In genomic region chr21:31181089-31181757, GRCh38 we compare ENCODE assay signal across 12 cellular contexts.
DNase-seq lines count a peak whose midpoint lies in the region; ATAC-seq and TF ChIP-seq lines count a peak whose summit lies in the region.
"Had no signal": no experiment of that assay in that cellular context is flagged by ENCODE, and none has a peak within 500 bp of the region (broad histone marks: within the 10 kb centered on the region; RNA-seq: fewer than 3 reads in every experiment).

No MANE protein-coding gene starts in this region.

- H3K9me3 Mint-ChIP-seq in GM23338 (no peaks in the 10 kb centered on the region), osteocyte (ENCODE audit: unreplicated experiment) (no peaks in the 10 kb centered on the region)
- no peaks in the 10 kb centered on the region for H3K9me3 Mint-ChIP-seq in activated CD8-positive, alpha-beta T cell treated with anti-CD3 and anti-CD28 coated beads, Interleukin-2, amount 10 ng/mL, durations not matched to agents 7 days and 5 days (ENCODE audit: insufficient read depth)
- H3K9me3 Mint-ChIP-seq: effector memory CD8-positive, alpha-beta T cell; mesothelial cell of epicardium had no signal

- no peak for TF ChIP-seq CTCF in GM23338 (conservative IDR thresholded peaks at IDR 0.05; ENCODE audit: low read depth in 2 of 2)
- no peak for TF ChIP-seq CTCF in osteocyte (IDR thresholded peaks at IDR 0.05)

- POLR2A ChIA-PET in activated CD8-positive, alpha-beta T cell treated with anti-CD3 and anti-CD28 coated beads, Interleukin-2, amount 10 ng/mL, durations not matched to agents 7 days and 5 days (lab: Charles Lee): interaction anchor here (0.6 to 2.4 kb wide), 9 partner anchors 11 to 413 kb away, joined by 3 to 12 read pairs (median 4); no protein-coding TSS in a partner anchor

- peaks cover 9% of the 10 kb centered on the region; the same call in 2 of the 3 replicates for H3K36me3 Mint-ChIP-seq in GM23338 (ENCODE audit: low read depth)
- peaks cover 29% of the 10 kb centered on the region for H3K36me3 Mint-ChIP-seq in activated CD8-positive, alpha-beta T cell treated with anti-CD3 and anti-CD28 coated beads, Interleukin-2, amount 10 ng/mL, durations not matched to agents 7 days and 5 days (ENCODE audit: low read depth)
- peaks cover 1% of the 10 kb centered on the region for H3K36me3 Mint-ChIP-seq in osteocyte (ENCODE audit: unreplicated experiment)

- no peak overlapping the region for H3K4me3 ChIP-seq in BLaER1 treated with 17β-estradiol and CSF1 and Interleukin-3, amounts not matched to agents 10 nM and 100 nM
- H3K4me3 ChIP-seq in GM23338: no peak overlapping the region
- H3K4me3 ChIP-seq: adrenal gland had no signal

- H3K27me3 Mint-ChIP-seq in GM23338 (ENCODE audit: insufficient read depth, low read depth, poor library complexity) (peaks cover 4% of the 10 kb centered on the region), osteocyte (ENCODE audit: unreplicated experiment) (no peaks in the 10 kb centered on the region)
- H3K27me3 Mint-ChIP-seq in activated CD8-positive, alpha-beta T cell treated with anti-CD3 and anti-CD28 coated beads, Interleukin-2, amount 10 ng/mL, durations not matched to agents 7 days and 5 days (ENCODE audit: low read depth): no peaks in the 10 kb centered on the region

- H3K4me2 ChIP-seq in BLaER1 treated with 17β-estradiol and CSF1 and Interleukin-3, amounts not matched to agents 10 nM and 100 nM: peak overlapping the region; percentile 41 to 78 (median 59)
- H3K4me2 ChIP-seq in GM23338: no peak overlapping the region

- peaks cover 36 to 72% (median 69%) of the 10 kb centered on the region in 10 experiments for H3K4me1 ChIP-seq in BLaER1 treated with 17β-estradiol and CSF1 and Interleukin-3, amounts not matched to agents 10 nM and 100 nM
- H3K4me1 ChIP-seq in GM23338 (ENCODE audit: insufficient read depth): peaks cover 6% of the 10 kb centered on the region; the same call in 1 of the 2 replicates

- no peaks in the 10 kb centered on the region for H3K9me3 ChIP-seq in BLaER1 treated with 17β-estradiol and CSF1 and Interleukin-3, amounts not matched to agents 10 nM and 100 nM (replicated peaks in 1 of 11)
- H3K9me3 ChIP-seq: adrenal gland had no signal

- no peaks in the 10 kb centered on the region for H3F3A ChIP-seq in GM23338 (replicated peaks; ENCODE audit: low read depth)

- CTCF ChIA-PET in activated CD8-positive, alpha-beta T cell treated with anti-CD3 and anti-CD28 coated beads, Interleukin-2, amount 10 ng/mL, durations not matched to agents 7 days and 5 days (lab: Charles Lee): interaction anchor here (0.7 to 6.5 kb wide), 34 partner anchors 9 to 411 kb away, joined by 3 to 68 read pairs (median 6); no protein-coding TSS in a partner anchor

- peaks cover 2% of the 10 kb centered on the region; the same call in 1 of the 3 replicates for H3K4me1 Mint-ChIP-seq in GM23338
- H3K4me1 Mint-ChIP-seq in activated CD8-positive, alpha-beta T cell treated with anti-CD3 and anti-CD28 coated beads, Interleukin-2, amount 10 ng/mL, durations not matched to agents 7 days and 5 days (ENCODE audit: low read depth): peaks cover 61% of the 10 kb centered on the region
- no peaks in the 10 kb centered on the region for H3K4me1 Mint-ChIP-seq in osteocyte (ENCODE audit: unreplicated experiment)

- H3K27ac Mint-ChIP-seq in GM23338 (peak overlapping the region; percentile 3; the same call in 1 of the 2 replicates), osteocyte (ENCODE audit: unreplicated experiment) (no peak overlapping the region)
- H3K27ac Mint-ChIP-seq in activated CD8-positive, alpha-beta T cell treated with anti-CD3 and anti-CD28 coated beads, Interleukin-2, amount 10 ng/mL, durations not matched to agents 7 days and 5 days: peak overlapping the region; percentile 78
- H3K27ac Mint-ChIP-seq: HFFc6, mesothelial cell of epicardium had no signal

- H3K36me3 ChIP-seq in BLaER1 treated with 17β-estradiol and CSF1 and Interleukin-3, amounts not matched to agents 10 nM and 100 nM: peaks cover 0 to 23% (median 5%) of the 10 kb centered on the region in 11 experiments; a peak in 11 of 22 replicates
- H3K36me3 ChIP-seq in GM23338 (ENCODE audit: insufficient read depth): no peaks in the 10 kb centered on the region; the same call in 1 of the 2 replicates
- H3K36me3 ChIP-seq: adrenal gland had no signal

- H3K4me3 Mint-ChIP-seq in GM23338 (no peak overlapping the region), osteocyte (ENCODE audit: unreplicated experiment) (no peak overlapping the region)
- H3K4me3 Mint-ChIP-seq in activated CD8-positive, alpha-beta T cell treated with anti-CD3 and anti-CD28 coated beads, Interleukin-2, amount 10 ng/mL, durations not matched to agents 7 days and 5 days: peak overlapping the region; percentile 11
- H3K4me3 Mint-ChIP-seq: HFFc6, mesothelial cell of epicardium had no signal

- peaks cover 0 to 11% (median 0%) of the 10 kb centered on the region in 11 experiments; a peak in 1 of 22 replicates for H4K20me1 ChIP-seq in BLaER1 treated with 17β-estradiol and CSF1 and Interleukin-3, amounts not matched to agents 10 nM and 100 nM
- H4K20me1 ChIP-seq in GM23338 (replicated peaks; ENCODE audit: insufficient read depth): no peaks in the 10 kb centered on the region

- no peak for ATAC-seq in GM23338
- peak; percentile 4 for ATAC-seq in activated CD8-positive, alpha-beta T cell treated with anti-CD3 and anti-CD28 coated beads, Interleukin-2, amount 10 ng/mL, durations not matched to agents 7 days and 5 days
- ATAC-seq in GM18517 (IDR thresholded peaks at IDR 0.05; ENCODE audit: unreplicated experiment): no peak
- ATAC-seq: Right ventricle myocardium inferior had no signal

- peak overlapping the region in 5 of 11 experiments; percentile 1 to 26 (median 8); a peak in 7 of 22 replicates for H3K9ac ChIP-seq in BLaER1 treated with 17β-estradiol and CSF1 and Interleukin-3, amounts not matched to agents 10 nM and 100 nM

- H3K27ac ChIP-seq in BLaER1 treated with 17β-estradiol and CSF1 and Interleukin-3, amounts not matched to agents 10 nM and 100 nM: peak overlapping the region in 8 of 11 experiments; percentile 8 to 45 (median 22); a peak in 12 of 22 replicates
- no peak overlapping the region for H3K27ac ChIP-seq in GM23338 (ENCODE audit: low read depth)
- H3K27ac ChIP-seq: adrenal gland had no signal

- no peak for DNase-seq in GM23338 (ENCODE audit: low spot score)
- no peak for DNase-seq in activated CD8-positive, alpha-beta T cell treated with anti-CD3 and anti-CD28 coated beads, Interleukin-2, amount 10 ng/mL, durations not matched to agents 7 days and 5 days
- DNase-seq in central memory CD4-positive, alpha-beta T cell: peak; percentile 58
- no peak for DNase-seq in osteocyte (ENCODE audit: extremely low spot score, unreplicated experiment)
- no peak for DNase-seq in NCI-H2081 (lab: John Stamatoyannopoulos, UW)
- DNase-seq: effector memory CD8-positive, alpha-beta T cell had no signal

- H3K9me2 ChIP-seq in GM23338 (ENCODE audit: insufficient read depth): no peaks in the 10 kb centered on the region

- no peaks in the 10 kb centered on the region for H3K79me2 ChIP-seq in GM23338 (replicated peaks; ENCODE audit: insufficient read depth)

- no peaks in the 10 kb centered on the region for H3K27me3 ChIP-seq in BLaER1 treated with 17β-estradiol and CSF1 and Interleukin-3, amounts not matched to agents 10 nM and 100 nM
- no peaks in the 10 kb centered on the region for H3K27me3 ChIP-seq in GM23338 (ENCODE audit: insufficient read depth)
- H3K27me3 ChIP-seq: adrenal gland had no signal

- H2AFZ ChIP-seq in GM23338: no peak overlapping the region

TF ChIP-seq in GM23338, 12 proteins besides CTCF, POLR2A, EP300 and RAD21 (continues in another document):
- TF ChIP-seq ZNF331 (CRISPR knock-in tag; IDR thresholded peaks at IDR 0.05; ENCODE audit: low read depth): no peak
- TF ChIP-seq CREB1 (CRISPR knock-in tag; IDR thresholded peaks at IDR 0.05; ENCODE audit: low read depth): no peak
- TF ChIP-seq STAT1 (IDR thresholded peaks at IDR 0.05; ENCODE audit: unreplicated experiment): no peak
- TF ChIP-seq ETS1 (IDR thresholded peaks at IDR 0.05): no peak
- TF ChIP-seq JUNB (IDR thresholded peaks at IDR 0.05; ENCODE audit: unreplicated experiment): no peak
- TF ChIP-seq EZH2 (IDR thresholded peaks at IDR 0.05; ENCODE audit: low read depth, unreplicated experiment): no peak
